14 cellular contexts compared by ENCODE assay signal in genomic region chr4:635066-635835, GRCh38. TPM values are rescaled to one million over a fixed set of nuclear protein-coding genes. Genes with fewer than 3 reads are reported as not detected.
A peak's percentile ranks its signal among the peaks of the same experiment; 100 is the strongest.
DNase-seq lines count a peak whose midpoint lies in the region; ATAC-seq, FAIRE-seq and TF ChIP-seq lines count a peak whose summit lies in the region.
"Not testable (repeated sequence)": the region's sequence is repeated elsewhere in the genome, so short reads cannot be mapped to it uniquely, and the experiment has no call there.
"Had no signal": no experiment of that assay in that cellular context is flagged by ENCODE, and none has a peak within 500 bp of the region (broad histone marks: within the 10 kb centered on the region; RNA-seq: fewer than 3 reads in every experiment).

No MANE protein-coding gene starts in this region.

- 85% methylated on average over 10 of the region's 46 CpGs for WGBS in right lobe of liver (ENCODE audit: insufficient coverage, low coverage, low lambda C conversion rate, missing lambda C conversion rate)
- WGBS in spleen, 5 donors: 90 to 94% (median 92%) methylated on average over 42 to 46 of the region's 46 CpGs

- H3K4me1 Mint-ChIP-seq in endothelial cell (ENCODE audit: unreplicated experiment): not testable (repeated sequence)
- peaks cover 11% of the 10 kb centered on the region for H3K4me1 Mint-ChIP-seq in neural progenitor cell

- not testable (repeated sequence) for H3K79me2 ChIP-seq in neural progenitor cell (ENCODE audit: low read depth)

- H3K4me3 ChIP-seq in right lobe of liver, neural progenitor cell, spleen: not testable (repeated sequence)

- not testable (repeated sequence) for H3K27me3 ChIP-seq in right lobe of liver, neural progenitor cell
- peaks cover 0 to 36% (median 0%) of the 10 kb centered on the region in 7 donors for H3K27me3 ChIP-seq in spleen (replicated peaks in 1 of 7)

- ATAC-seq in left ventricle myocardium superior, right lobe of liver: not testable (repeated sequence)

- TF ChIP-seq CTCF in endothelial cell (IDR thresholded peaks at IDR 0.05; ENCODE audit: unreplicated experiment); right lobe of liver (IDR thresholded peaks at IDR 0.05); neural progenitor cell (IDR thresholded peaks at IDR 0.05); spleen (IDR thresholded peaks at IDR 0.05 in 8 of 11, conservative IDR thresholded peaks at IDR 0.05 in 3 of 11): not testable (repeated sequence)

- intact Hi-C loops in left ventricle myocardium superior (cut with micrococcal nuclease); right lobe of liver (cut with DNase I); spleen (cut with DNase I; ENCODE audit: low total_unique reads): not testable (repeated sequence)

- not testable (repeated sequence) for H3K4me1 ChIP-seq in right lobe of liver, neural progenitor cell, spleen

- H3K4me3 Mint-ChIP-seq in endothelial cell (ENCODE audit: unreplicated experiment); neural progenitor cell: not testable (repeated sequence)

- H3K27ac ChIP-seq in right lobe of liver, neural progenitor cell, spleen: not testable (repeated sequence)

- not testable (repeated sequence) for H2AFZ ChIP-seq in neural progenitor cell (replicated peaks)

- H4K20me1 ChIP-seq in neural progenitor cell (ENCODE audit: low read depth): not testable (repeated sequence)

- H3F3A ChIP-seq in neural progenitor cell (ENCODE audit: low read depth): not testable (repeated sequence)

- not testable (repeated sequence) for H3K9me3 ChIP-seq in right lobe of liver; neural progenitor cell (ENCODE audit: low read depth)
- H3K9me3 ChIP-seq in spleen: peaks cover 0 to 14% (median 0%) of the 10 kb centered on the region in 8 donors

- not testable (repeated sequence) for H3K9ac ChIP-seq in neural progenitor cell

- peaks cover 19% of the 10 kb centered on the region for H3K36me3 Mint-ChIP-seq in endothelial cell (ENCODE audit: low read depth, unreplicated experiment)
- H3K36me3 Mint-ChIP-seq in neural progenitor cell: not testable (repeated sequence)

- TF ChIP-seq POLR2A in right lobe of liver (IDR thresholded peaks at IDR 0.05); spleen (IDR thresholded peaks at IDR 0.05): not testable (repeated sequence)

- H3K27me3 Mint-ChIP-seq in endothelial cell (ENCODE audit: unreplicated experiment): peaks cover 29% of the 10 kb centered on the region
- H3K27me3 Mint-ChIP-seq in neural progenitor cell (ENCODE audit: insufficient read depth, low read depth): not testable (repeated sequence)

- peak overlapping the region; percentile 30 for H3K27ac Mint-ChIP-seq in endothelial cell (ENCODE audit: unreplicated experiment)
- not testable (repeated sequence) for H3K27ac Mint-ChIP-seq in neural progenitor cell

- not testable (repeated sequence) for H3K4me2 ChIP-seq in neural progenitor cell

- peak; percentile 83 for FAIRE-seq in HTR-8/SVneo (lab: Jason Lieb, UNC)

- not testable (repeated sequence) for DNase-seq in HTR-8/SVneo (ENCODE audit: insufficient read length, low spot score); endothelial cell (ENCODE audit: low spot score)
- DNase-seq in activated effector memory CD4-positive, alpha-beta T cell treated with anti-CD3 and anti-CD28 coated beads, Interleukin-2, amount 50 U/mL, for 16 hours: peak; percentile 45
- DNase-seq in left ventricle myocardium superior (peak; percentile 10), right lobe of liver (peak in 2 of 3 donors; percentile 4 to 25), neural progenitor cell (ENCODE audit: low spot score) (peak; percentile 0), spleen (peak; percentile 59)

- H3K9me3 Mint-ChIP-seq in endothelial cell (ENCODE audit: unreplicated experiment): not testable (repeated sequence)
- peaks cover 14% of the 10 kb centered on the region for H3K9me3 Mint-ChIP-seq in neural progenitor cell

- not testable (repeated sequence) for H3K36me3 ChIP-seq in right lobe of liver, neural progenitor cell, spleen

RNA-seq across cellular contexts. Expression of gene PDE6B, which starts 9.9 kb away (rescaled TPM):
- total RNA-seq in endothelial cell (ENCODE audit: unreplicated experiment): 5.1 TPM
- 2.1 TPM for total RNA-seq in left ventricle myocardium superior
- 1 to 10 TPM in 1 of 6 experiments, under 1 TPM in 4, not detected in 1; 0.24 to 1.9 (median 0.76) TPM for total RNA-seq in right lobe of liver
- total RNA-seq in neural progenitor cell (ENCODE audit: low replicate concordance): 4.3 and 19.5 TPM in 2 replicates
- 10 to 100 TPM in 6 of 7 donors, 1 to 10 TPM in 1; 10.0 to 19.8 (median 15.8) TPM for total RNA-seq in spleen
- 1 to 10 TPM; 4.4 to 7.7 (median 6.1) TPM for polyA plus RNA-seq in spleen
- total RNA-seq: HFFc6 had no signal
- polyA plus RNA-seq: GM23248 had no signal

RNA-seq across cellular contexts. Expression of gene ATP5ME, which starts 38.8 kb away (rescaled TPM):
- 289 TPM for total RNA-seq in endothelial cell (ENCODE audit: unreplicated experiment)
- total RNA-seq in left ventricle myocardium superior: 1,128 TPM
- total RNA-seq in right lobe of liver: 100 to 1,000 TPM in 4 of 6 experiments, 10 to 100 TPM in 2; 78.2 to 225 (median 162) TPM
- 95.1 and 114 TPM in 2 replicates for total RNA-seq in neural progenitor cell (ENCODE audit: low replicate concordance)
- 100 to 1,000 TPM in 4 of 7 donors, 10 to 100 TPM in 3; 51.7 to 187 (median 160) TPM for total RNA-seq in spleen
- 100 to 1,000 TPM; 444 to 497 (median 461) TPM for polyA plus RNA-seq in spleen

RNA-seq across cellular contexts. Expression of gene MYL5, which starts 39.1 kb away (rescaled TPM):
- total RNA-seq in endothelial cell (ENCODE audit: unreplicated experiment): 23.2 TPM
- total RNA-seq in left ventricle myocardium superior: 2.7 TPM
- total RNA-seq in right lobe of liver: 1 to 10 TPM; 6.9 to 9.2 (median 8.4) TPM
- 0.21 and 10.0 TPM in 2 replicates for total RNA-seq in neural progenitor cell (ENCODE audit: low replicate concordance)
- total RNA-seq in spleen: 10 to 100 TPM in 6 of 7 donors, 1 to 10 TPM in 1; 9.2 to 28.2 (median 14.6) TPM
- 10 to 100 TPM; 18.9 to 32.6 (median 20.0) TPM for polyA plus RNA-seq in spleen

RNA-seq across cellular contexts. Expression of gene SLC49A3, which starts 53.7 kb away (rescaled TPM):
- total RNA-seq in endothelial cell (ENCODE audit: unreplicated experiment): 19.9 TPM
- 12.6 TPM for total RNA-seq in left ventricle myocardium superior
- 1 to 10 TPM; 2.9 to 9.0 (median 5.2) TPM for total RNA-seq in right lobe of liver
- total RNA-seq in neural progenitor cell (ENCODE audit: low replicate concordance): 1.9 and 3.4 TPM in 2 replicates
- total RNA-seq in spleen: 10 to 100 TPM; 11.2 to 28.8 (median 21.2) TPM
- polyA plus RNA-seq in spleen: 10 to 100 TPM in 2 of 3 donors, 1 to 10 TPM in 1; 5.6 to 19.3 (median 11.7) TPM
- total RNA-seq: Daoy, HT1080 had no signal
- polyA plus RNA-seq: AG04450; CD4-positive, alpha-beta memory T cell had no signal

RNA-seq across cellular contexts. Expression of gene TMEM271, which starts 59.2 kb away (rescaled TPM):
- total RNA-seq in endothelial cell (ENCODE audit: unreplicated experiment) (not detected), left ventricle myocardium superior (not detected), right lobe of liver (not detected), neural progenitor cell (ENCODE audit: low replicate concordance) (not detected in 2 replicates), spleen (not detected)
- not detected for polyA plus RNA-seq in spleen
- total RNA-seq: CD4-positive, alpha-beta memory T cell; Daoy; GM23248; HFFc6; HT1080 had no signal
- polyA plus RNA-seq: AG04450; CD14-positive monocyte; CD4-positive, alpha-beta memory T cell; GM23248 had no signal
